9 cellular contexts compared by ENCODE assay signal in the genomic region with DNA sequence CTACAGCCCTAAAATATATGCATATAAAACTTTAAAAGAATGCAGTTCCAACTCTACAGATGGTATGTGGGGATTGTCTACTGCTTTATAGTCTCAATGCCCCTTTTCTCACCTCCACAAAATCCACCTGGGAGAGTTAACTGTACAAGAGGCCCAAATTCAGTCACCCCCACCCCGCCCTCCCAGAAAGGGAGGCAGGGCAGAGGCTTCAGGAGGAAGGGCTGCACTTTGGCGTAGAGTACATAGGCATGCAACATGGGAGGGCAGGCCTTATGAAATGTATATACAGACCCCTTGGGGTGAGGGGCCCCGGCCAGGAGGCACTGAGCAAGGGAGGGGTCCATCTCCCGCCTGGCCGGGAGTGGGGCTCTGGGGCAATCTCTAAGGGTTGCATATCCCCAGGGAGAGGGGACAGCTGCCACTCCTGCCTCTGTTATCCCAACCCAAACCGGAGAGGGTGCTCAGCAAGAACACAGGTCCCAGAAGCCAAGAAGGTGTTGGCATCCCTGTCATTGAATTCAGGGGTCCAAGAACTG. TPM values are rescaled to one million over a fixed set of nuclear protein-coding genes. Genes with fewer than 3 reads are reported as not detected.
A peak's percentile ranks its signal among the peaks of the same experiment; 100 is the strongest.
DNase-seq lines count a peak whose midpoint lies in the region; ATAC-seq and TF ChIP-seq lines count a peak whose summit lies in the region.
"Had no signal": no experiment of that assay in that cellular context is flagged by ENCODE, and none has a peak within 500 bp of the region (broad histone marks: within the 10 kb centered on the region; RNA-seq: fewer than 3 reads in every experiment).

No MANE protein-coding gene starts in this region.

- DNase-seq in CD4-positive, alpha-beta T cell: no peak
- DNase-seq in nephron progenitor cell: no peak
- no peak for DNase-seq in COLO668 (lab: John Stamatoyannopoulos, UW; ENCODE audit: unreplicated experiment)
- DNase-seq in NCI-H2227 treated with DMSO at 0.1 percent for 48 hours (lab: John Stamatoyannopoulos, UW): no peak
- no peak for DNase-seq in NCI-H2081 treated with DMSO at 0.1 percent for 48 hours (lab: John Stamatoyannopoulos, UW)
- DNase-seq: central memory CD4-positive, alpha-beta T cell had no signal

- ATAC-seq in CD4-positive, alpha-beta T cell (ENCODE audit: poor library complexity): no peak
- no peak for ATAC-seq in HG03097 (IDR thresholded peaks at IDR 0.05; ENCODE audit: low FRiP score, unreplicated experiment)

- H2AFZ ChIP-seq in Loucy (ENCODE audit: low read length): no peak overlapping the region

- CTCF ChIA-PET in CD4-positive, alpha-beta T cell (lab: Charles Lee): interaction anchor here (2.1 to 5.6 kb wide), 6 partner anchors 11 to 99 kb away, joined by 8 to 47 read pairs (median 20); partner anchors contain the start of genes CKS1B, FLAD1 and PMVK

- H3F3A ChIP-seq in Loucy (ENCODE audit: low read depth): no peaks in the 10 kb centered on the region; the same call in 1 of the 2 replicates

- H3K27ac ChIP-seq in CD4-positive, alpha-beta T cell (ENCODE audit: low read depth, low read length): peak overlapping the region; percentile 95

- peak overlapping the region; percentile 92 for H3K4me3 ChIP-seq in Loucy (ENCODE audit: low read length, poor library complexity, severe bottlenecking)

- peaks cover 33% of the 10 kb centered on the region; the same call in 1 of the 2 replicates for H3K36me3 ChIP-seq in Loucy (ENCODE audit: insufficient read depth, low read length)

- no peak for TF ChIP-seq CTCF in CD4-positive, alpha-beta T cell (IDR thresholded peaks at IDR 0.05)
- TF ChIP-seq CTCF in Loucy (conservative IDR thresholded peaks at IDR 0.05; ENCODE audit: low read length) (no peak), nephron progenitor cell (IDR thresholded peaks at IDR 0.05) (no peak)

- no peaks in the 10 kb centered on the region for H3K9me3 Mint-ChIP-seq in CD4-positive, alpha-beta T cell
- no peaks in the 10 kb centered on the region for H3K9me3 Mint-ChIP-seq in dendritic cell treated with granulocyte-macrophage colony-stimulating factor and Interleukin-4, amounts not matched to agents 40 ng/mL and 50 ng/mL, for 4 days
- H3K9me3 Mint-ChIP-seq in nephron progenitor cell: no peaks in the 10 kb centered on the region

- H3K27ac Mint-ChIP-seq in CD4-positive, alpha-beta T cell: peak overlapping the region; percentile 91
- peak overlapping the region; percentile 15 for H3K27ac Mint-ChIP-seq in dendritic cell treated with granulocyte-macrophage colony-stimulating factor and Interleukin-4, amounts not matched to agents 40 ng/mL and 50 ng/mL, for 4 days
- H3K27ac Mint-ChIP-seq in nephron progenitor cell: peak overlapping the region; percentile 59

- peaks cover 69% of the 10 kb centered on the region for H3K36me3 Mint-ChIP-seq in CD4-positive, alpha-beta T cell (ENCODE audit: low read depth)
- peaks cover 82% of the 10 kb centered on the region for H3K36me3 Mint-ChIP-seq in dendritic cell treated with granulocyte-macrophage colony-stimulating factor and Interleukin-4, amounts not matched to agents 40 ng/mL and 50 ng/mL, for 4 days (ENCODE audit: low read depth)
- peaks cover 40% of the 10 kb centered on the region for H3K36me3 Mint-ChIP-seq in nephron progenitor cell (ENCODE audit: low read depth)

- peak overlapping the region; percentile 88 for H3K4me3 Mint-ChIP-seq in CD4-positive, alpha-beta T cell
- no peak overlapping the region for H3K4me3 Mint-ChIP-seq in dendritic cell treated with granulocyte-macrophage colony-stimulating factor and Interleukin-4, amounts not matched to agents 40 ng/mL and 50 ng/mL, for 4 days
- H3K4me3 Mint-ChIP-seq in nephron progenitor cell: peak overlapping the region; percentile 89

- no peaks in the 10 kb centered on the region for H3K9me3 ChIP-seq in CD4-positive, alpha-beta T cell (ENCODE audit: control insufficient read depth, low read length)
- H3K9me3 ChIP-seq in Loucy (ENCODE audit: insufficient read depth, low read depth, low read length): no peaks in the 10 kb centered on the region

- H3K9ac ChIP-seq in Loucy (ENCODE audit: low read depth, low read length, poor library complexity, severe bottlenecking): peak overlapping the region; percentile 93

- no peaks in the 10 kb centered on the region for H3K9me2 ChIP-seq in Loucy (replicated peaks; ENCODE audit: low read depth, low read length)

- peak overlapping the region; percentile 96 for H3K4me2 ChIP-seq in Loucy (ENCODE audit: low read depth, low read length, poor library complexity, severe bottlenecking)

- POLR2A ChIA-PET in CD4-positive, alpha-beta T cell (lab: Charles Lee): interaction anchor here (1.1 to 3.2 kb wide), 4 partner anchors 10 to 57 kb away, joined by 3 to 28 read pairs (median 14); partner anchors contain the start of gene CKS1B

- no peaks in the 10 kb centered on the region for H3K27me3 Mint-ChIP-seq in CD4-positive, alpha-beta T cell
- no peaks in the 10 kb centered on the region for H3K27me3 Mint-ChIP-seq in dendritic cell treated with granulocyte-macrophage colony-stimulating factor and Interleukin-4, amounts not matched to agents 40 ng/mL and 50 ng/mL, for 4 days
- H3K27me3 Mint-ChIP-seq in nephron progenitor cell (ENCODE audit: low read depth, poor library complexity): no peaks in the 10 kb centered on the region

- peaks cover 22% of the 10 kb centered on the region for H3K4me1 ChIP-seq in Loucy (ENCODE audit: insufficient read depth, low read length, poor library complexity, severe bottlenecking)

- H3K27me3 ChIP-seq in CD4-positive, alpha-beta T cell (ENCODE audit: control insufficient read depth, insufficient read depth, low read length): no peaks in the 10 kb centered on the region
- H3K27me3 ChIP-seq in Loucy (ENCODE audit: insufficient read depth, low read length, poor library complexity, severe bottlenecking): no peaks in the 10 kb centered on the region

- peaks cover 54% of the 10 kb centered on the region for H3K79me2 ChIP-seq in Loucy (ENCODE audit: insufficient read depth, low read length)

- intact Hi-C loops in CD4-positive, alpha-beta T cell (cut with DNase I, micrococcal nuclease): loop anchor here (1.0 to 5.0 kb wide), 4 partner anchors 36 to 99 kb away; partner anchors contain the start of gene EFNA4 (in 1 of the 2)
- intact Hi-C loops in dendritic cell treated with granulocyte-macrophage colony-stimulating factor and Interleukin-4, amounts not matched to agents 40 ng/mL and 50 ng/mL, for 4 days (cut with micrococcal nuclease): loop anchor here (5.0 to 10.0 kb wide), 2 partner anchors 34 to 122 kb away; no protein-coding TSS in a partner anchor

- H3K4me1 Mint-ChIP-seq in CD4-positive, alpha-beta T cell (ENCODE audit: low read depth): peaks cover 20% of the 10 kb centered on the region
- H3K4me1 Mint-ChIP-seq in dendritic cell treated with granulocyte-macrophage colony-stimulating factor and Interleukin-4, amounts not matched to agents 40 ng/mL and 50 ng/mL, for 4 days (ENCODE audit: low read depth): peaks cover 54% of the 10 kb centered on the region
- peaks cover 41% of the 10 kb centered on the region for H3K4me1 Mint-ChIP-seq in nephron progenitor cell

- H4K20me1 ChIP-seq in Loucy (ENCODE audit: insufficient read depth, low read length, poor library complexity, severe bottlenecking): peaks cover 19% of the 10 kb centered on the region

RNA-seq across cellular contexts. Expression of gene PYGO2, which starts 1.3 kb away (rescaled TPM):
- total RNA-seq in CD4-positive, alpha-beta T cell: 10 to 100 TPM; 30.3 to 32.8 TPM

RNA-seq across cellular contexts. Expression of gene PBXIP1, which starts 7.0 kb away (rescaled TPM):
- 100 to 1,000 TPM; 434 to 440 TPM for total RNA-seq in CD4-positive, alpha-beta T cell

RNA-seq across cellular contexts. Expression of gene SHC1, which starts 7.7 kb away (rescaled TPM):
- total RNA-seq in CD4-positive, alpha-beta T cell: 10 to 100 TPM; 59.9 to 60.0 TPM

RNA-seq across cellular contexts. Expression of gene CKS1B, which starts 11.6 kb away (rescaled TPM):
- total RNA-seq in CD4-positive, alpha-beta T cell: 1 to 10 TPM; 1.4 to 3.9 TPM

RNA-seq across cellular contexts. Expression of gene FLAD1, which starts 20.3 kb away (rescaled TPM):
- total RNA-seq in CD4-positive, alpha-beta T cell: 10 to 100 TPM; 16.7 to 19.4 TPM

Comparison
In these comparisons a context has a peak if more than half of its experiments do, and no peak if none do; other contexts are left out.
1. H3K27ac Mint-ChIP-seq: peak in every context shown above with its lines; median percentile 91 in CD4-positive, alpha-beta T cell; 59 in nephron progenitor cell; 15 in dendritic cell treated with granulocyte-macrophage colony-stimulating factor and Interleukin-4, amounts not matched to agents 40 ng/mL and 50 ng/mL, for 4 days.